11 cellular contexts compared by ENCODE assay signal in the genomic region with DNA sequence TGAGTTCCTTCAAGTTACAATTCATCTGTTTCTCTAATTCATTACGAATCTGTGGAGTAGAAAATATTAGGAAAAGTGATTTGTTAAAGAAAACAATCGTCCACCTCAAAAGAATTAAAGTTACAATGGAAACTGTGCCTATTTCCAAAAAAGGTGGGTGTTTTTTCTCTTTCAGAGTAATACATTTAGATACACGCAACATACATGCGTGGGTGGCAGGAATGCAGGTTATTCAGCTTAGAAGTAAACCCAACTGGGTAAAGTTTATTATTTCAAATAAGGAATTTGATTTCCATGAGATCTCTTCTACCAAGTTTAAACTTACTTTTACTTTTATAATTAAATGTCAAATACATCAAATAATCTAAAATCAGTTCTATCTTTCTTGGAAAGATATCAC. TPM values are rescaled to one million over a fixed set of nuclear protein-coding genes. Genes with fewer than 3 reads are reported as not detected.
DNase-seq lines count a peak whose midpoint lies in the region; ATAC-seq and TF ChIP-seq lines count a peak whose summit lies in the region.
"Had no signal": no experiment of that assay in that cellular context is flagged by ENCODE, and none has a peak within 500 bp of the region (broad histone marks: within the 10 kb centered on the region; RNA-seq: fewer than 3 reads in every experiment).

No MANE protein-coding gene starts in this region.

- no peaks in the 10 kb centered on the region for H3K27me3 Mint-ChIP-seq in activated naive CD8-positive, alpha-beta T cell treated with anti-CD3 and anti-CD28 coated beads, Interleukin-2, amount 50 U/mL, for 24 hours
- H3K27me3 Mint-ChIP-seq: stimulated activated naive CD8-positive, alpha-beta T cell treated with anti-CD3 and anti-CD28 coated beads, Interleukin-15, amount 100 ng/mL, for 72 hours had no signal

- no peak overlapping the region for H2AFZ ChIP-seq in SK-N-SH (ENCODE audit: low read depth)
- H2AFZ ChIP-seq in Karpas-422 (ENCODE audit: low read length): no peak overlapping the region

- H3K9ac ChIP-seq in SK-N-SH (peak overlapping the region; percentile 56; the same call in 1 of the 2 replicates), subcutaneous abdominal adipose tissue (ENCODE audit: low read length in 5 of 5) (peak overlapping the region in 1 of 5 donors; percentile 83), Karpas-422 (ENCODE audit: low read length) (no peak overlapping the region)

- H4K20me1 ChIP-seq in SK-N-SH (ENCODE audit: insufficient read depth): no peaks in the 10 kb centered on the region
- peaks cover 18% of the 10 kb centered on the region for H4K20me1 ChIP-seq in Karpas-422 (ENCODE audit: insufficient read depth, low read depth, low read length)

- ATAC-seq in SK-N-SH treated with all-trans-retinoic acid at 6 μM for 48 hours: no peak
- no peak for ATAC-seq in activated naive CD8-positive, alpha-beta T cell treated with anti-CD3 and anti-CD28 coated beads, Interleukin-2, amount 50 U/mL, for 24 hours
- ATAC-seq in GM19324 (IDR thresholded peaks at IDR 0.05; ENCODE audit: low FRiP score, unreplicated experiment): no peak
- ATAC-seq: stimulated activated naive CD8-positive, alpha-beta T cell treated with anti-CD3 and anti-CD28 coated beads, Interleukin-15, amount 100 ng/mL, for 72 hours had no signal

- H3K9me3 ChIP-seq in SK-N-SH: no peaks in the 10 kb centered on the region
- no peaks in the 10 kb centered on the region for H3K9me3 ChIP-seq in subcutaneous abdominal adipose tissue (ENCODE audit: control insufficient read depth in 5 of 5, low read length in 5 of 5)
- H3K9me3 ChIP-seq in Karpas-422 (ENCODE audit: low read length): no peaks in the 10 kb centered on the region

- H3K4me2 ChIP-seq in SK-N-SH (peak overlapping the region; percentile 20; the same call in 1 of the 2 replicates), Karpas-422 (ENCODE audit: low read depth, low read length, poor library complexity, severe bottlenecking) (no peak overlapping the region)

- no peak for TF ChIP-seq EP300 in SK-N-SH (IDR thresholded peaks at IDR 0.05; ENCODE audit: borderline replicate concordance in 1 of 2, low read depth in 1 of 2, low read length in 1 of 2)

- CTCF ChIA-PET in SK-N-SH (lab: Yijun Ruan, JAX): interaction anchor here (1.1 to 12.6 kb wide), 12 partner anchors 13 to 232 kb away, joined by 3 to 327 read pairs (median 22); no protein-coding TSS in a partner anchor

- TF ChIP-seq RAD21 in SK-N-SH (IDR thresholded peaks at IDR 0.05; ENCODE audit: low read length): no peak

- H3K79me2 ChIP-seq in SK-N-SH (ENCODE audit: insufficient read depth) (peaks cover 45% of the 10 kb centered on the region), Karpas-422 (ENCODE audit: low read length) (no peaks in the 10 kb centered on the region)

- TF ChIP-seq CTCF in SK-N-SH (IDR thresholded peaks at IDR 0.05): no peak

- H3K4me3 Mint-ChIP-seq in activated naive CD8-positive, alpha-beta T cell treated with anti-CD3 and anti-CD28 coated beads, Interleukin-2, amount 50 U/mL, for 24 hours: no peak overlapping the region
- H3K4me3 Mint-ChIP-seq: stimulated activated naive CD8-positive, alpha-beta T cell treated with anti-CD3 and anti-CD28 coated beads, Interleukin-15, amount 100 ng/mL, for 72 hours; T-helper 1 cell treated with Interleukin-12 subunit alpha and Interleukin-12 subunit beta and Interleukin-4 antibody, amounts not matched to agents 30 μg/mL and 1 μg/mL, for 36 hours had no signal

- in situ Hi-C loops in G401 (cut with HindIII; ENCODE audit: low sequenced_read_pairs): no loop called here

- peak overlapping the region; percentile 31 for H3K27ac Mint-ChIP-seq in activated naive CD8-positive, alpha-beta T cell treated with anti-CD3 and anti-CD28 coated beads, Interleukin-2, amount 50 U/mL, for 24 hours
- H3K27ac Mint-ChIP-seq: stimulated activated naive CD8-positive, alpha-beta T cell treated with anti-CD3 and anti-CD28 coated beads, Interleukin-15, amount 100 ng/mL, for 72 hours; T-helper 1 cell treated with Interleukin-12 subunit alpha and Interleukin-12 subunit beta and Interleukin-4 antibody, amounts not matched to agents 30 μg/mL and 1 μg/mL, for 36 hours had no signal

- H3K27me3 ChIP-seq in SK-N-SH (ENCODE audit: insufficient read depth) (no peaks in the 10 kb centered on the region), layer of hippocampus (ENCODE audit: control insufficient read depth, insufficient read depth, low read length) (no peaks in the 10 kb centered on the region), subcutaneous abdominal adipose tissue (ENCODE audit: control insufficient read depth in 5 of 5, insufficient read depth in 4 of 5, low read length in 5 of 5) (no peaks in the 10 kb centered on the region), Karpas-422 (ENCODE audit: low read length) (no peaks in the 10 kb centered on the region)

- H3K36me3 Mint-ChIP-seq in activated naive CD8-positive, alpha-beta T cell treated with anti-CD3 and anti-CD28 coated beads, Interleukin-2, amount 50 U/mL, for 24 hours (ENCODE audit: low read depth): peaks cover 31% of the 10 kb centered on the region

- peaks cover 7% of the 10 kb centered on the region for H3K4me1 Mint-ChIP-seq in activated naive CD8-positive, alpha-beta T cell treated with anti-CD3 and anti-CD28 coated beads, Interleukin-2, amount 50 U/mL, for 24 hours

- H3K4me3 ChIP-seq in SK-N-SH (ENCODE audit: low read depth in 2 of 2, low read length in 1 of 2) (no peak overlapping the region), subcutaneous abdominal adipose tissue (ENCODE audit: low read depth in 1 of 5, low read length in 5 of 5) (no peak overlapping the region), Karpas-422 (ENCODE audit: low read length) (no peak overlapping the region)

- no peaks in the 10 kb centered on the region for H3K9me2 ChIP-seq in SK-N-SH
- no peaks in the 10 kb centered on the region for H3K9me2 ChIP-seq in Karpas-422 (replicated peaks; ENCODE audit: insufficient read depth, low read length)

- WGBS in SK-N-SH (ENCODE audit: low lambda C conversion rate): 61% methylated on average over 4 of the region's 4 CpGs

- H3K36me3 ChIP-seq in SK-N-SH (replicated peaks in 1 of 2; ENCODE audit: control insufficient read depth in 1 of 2, insufficient read depth in 2 of 2, low read length in 1 of 2) (peaks cover 66 to 74% of the 10 kb centered on the region in 2 experiments), subcutaneous abdominal adipose tissue (ENCODE audit: control insufficient read depth in 5 of 5, insufficient read depth in 5 of 5, low read length in 5 of 5) (peaks cover 3 to 64% (median 48%) of the 10 kb centered on the region in 5 donors), Karpas-422 (ENCODE audit: insufficient read depth, low read length) (peaks cover 11% of the 10 kb centered on the region)

- peak overlapping the region; percentile 80 to 97 for H3K27ac ChIP-seq in SK-N-SH (ENCODE audit: low read depth in 2 of 2, low read length in 1 of 2)
- H3K27ac ChIP-seq in layer of hippocampus (ENCODE audit: low read depth, low read length): peak overlapping the region; percentile 31
- peak overlapping the region; percentile 94 for H3K27ac ChIP-seq in subcutaneous abdominal adipose tissue (ENCODE audit: low read depth, low read length)
- H3K27ac ChIP-seq in Karpas-422 (ENCODE audit: low read length): no peak overlapping the region
- H3K27ac ChIP-seq: 22Rv1 had no signal

- no peaks in the 10 kb centered on the region for H3K9me3 Mint-ChIP-seq in activated naive CD8-positive, alpha-beta T cell treated with anti-CD3 and anti-CD28 coated beads, Interleukin-2, amount 50 U/mL, for 24 hours
- H3K9me3 Mint-ChIP-seq: stimulated activated naive CD8-positive, alpha-beta T cell treated with anti-CD3 and anti-CD28 coated beads, Interleukin-15, amount 100 ng/mL, for 72 hours; T-helper 1 cell treated with Interleukin-12 subunit alpha and Interleukin-12 subunit beta and Interleukin-4 antibody, amounts not matched to agents 30 μg/mL and 1 μg/mL, for 36 hours had no signal

- H3K4me1 ChIP-seq in SK-N-SH (ENCODE audit: control insufficient read depth in 1 of 2, insufficient read depth in 2 of 2, low read depth in 1 of 2, low read length in 1 of 2) (peaks cover 18 to 41% of the 10 kb centered on the region in 2 experiments), subcutaneous abdominal adipose tissue (ENCODE audit: control insufficient read depth in 5 of 5, insufficient read depth in 5 of 5, low read length in 5 of 5) (peaks cover 18 to 46% (median 41%) of the 10 kb centered on the region in 5 donors), Karpas-422 (ENCODE audit: low read length) (peaks cover 23% of the 10 kb centered on the region)

- POLR2A ChIA-PET in SK-N-SH (lab: Yijun Ruan, JAX): interaction anchor here (0.7 kb wide), 1 partner anchor 140 kb away, joined by 3 read pairs; no protein-coding TSS in a partner anchor

- DNase-seq in SK-N-SH (no peak), Karpas-422 (no peak), G401 (ENCODE audit: low spot score) (no peak)
- no peak for DNase-seq in activated naive CD8-positive, alpha-beta T cell treated with anti-CD3 and anti-CD28 coated beads, Interleukin-2, amount 50 U/mL, for 24 hours
- DNase-seq: stimulated activated naive CD8-positive, alpha-beta T cell treated with anti-CD3 and anti-CD28 coated beads, Interleukin-15, amount 100 ng/mL, for 72 hours had no signal

- H3F3A ChIP-seq in SK-N-SH (replicated peaks; ENCODE audit: insufficient read depth): peaks cover 76% of the 10 kb centered on the region

TF ChIP-seq in SK-N-SH, 30 proteins besides CTCF, POLR2A, EP300 and RAD21 (continues in another document):
- TF ChIP-seq NRF1 (IDR thresholded peaks at IDR 0.05; ENCODE audit: low read depth, low read length): no peak
- no peak for TF ChIP-seq YY1 (IDR thresholded peaks at IDR 0.05; ENCODE audit: low read depth)
- no peak for TF ChIP-seq FOXJ3 (CRISPR knock-in tag; IDR thresholded peaks at IDR 0.05)

TF ChIP-seq in SK-N-SH treated with all-trans-retinoic acid at 6 μM for 48 hours, 23 proteins besides CTCF, POLR2A, EP300 and RAD21 (continues in another document):
- no peak for TF ChIP-seq CREB5 (CRISPR knock-in tag; IDR thresholded peaks at IDR 0.05; ENCODE audit: low read depth)
- TF ChIP-seq ZNF70 (CRISPR knock-in tag; IDR thresholded peaks at IDR 0.05): no peak

RNA-seq across cellular contexts. Expression of gene SSH1, which starts 52.2 kb away (rescaled TPM):
- polyA plus RNA-seq in SK-N-SH (2012; rRNA removed): 16.4 and 19.6 TPM in 2 replicates
- 12.2 and 14.1 TPM in 2 replicates for polyA plus RNA-seq in SK-N-SH (2012; cell fraction: cytosol; rRNA removed)
- 27.9 and 35.1 TPM in 2 replicates for polyA plus RNA-seq in SK-N-SH (2012; cell fraction: nucleus; rRNA removed)
- total RNA-seq in Karpas-422 (2014; rRNA removed; shearing (Covaris generic); ENCODE audit: low replicate concordance): 7.9 and 9.5 TPM in 2 replicates
- 34.8 and 45.1 TPM in 2 replicates for total RNA-seq in G401 (2014; rRNA removed; shearing (Covaris generic))
